ENCODE assay signal across 25 cellular contexts in the genomic region with DNA sequence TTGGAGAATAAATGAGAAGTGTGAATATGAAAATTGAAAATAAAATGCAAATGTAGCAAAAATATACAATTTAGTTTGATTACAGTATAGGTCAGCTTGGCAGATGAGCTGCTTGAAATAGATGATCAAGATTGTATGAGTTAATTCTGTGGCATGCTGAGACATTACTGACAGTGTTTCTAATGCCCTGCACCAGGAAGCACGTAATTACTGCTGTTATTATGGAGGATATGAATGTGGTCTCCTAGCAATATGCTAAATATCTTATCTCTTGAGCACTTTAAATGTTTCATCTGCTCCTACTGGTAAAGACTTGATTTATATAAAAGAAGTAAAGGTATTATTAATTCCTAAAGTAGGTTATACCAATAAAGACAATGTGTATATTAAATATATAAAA.
DNase-seq lines count a peak whose midpoint lies in the region.
"Had no signal": no experiment of that assay in that cellular context is flagged by ENCODE, and none has a peak within 500 bp of the region (broad histone marks: within the 10 kb centered on the region; RNA-seq: fewer than 3 reads in every experiment).

No MANE protein-coding gene starts in this region.

- H3K9ac ChIP-seq in mesenchymal stem cell (ENCODE audit: low read length): no peak overlapping the region

- H3K79me1 ChIP-seq in mesenchymal stem cell (replicated peaks; ENCODE audit: low read length, poor library complexity, severe bottlenecking): no peaks in the 10 kb centered on the region

- H3K4me1 ChIP-seq in mesenchymal stem cell (ENCODE audit: control insufficient read depth, insufficient read depth, low read depth, low read length): no peaks in the 10 kb centered on the region
- H3K4me1 ChIP-seq: heart left ventricle, thyroid gland had no signal

- H3K4me2 ChIP-seq in mesenchymal stem cell (ENCODE audit: low read length, poor library complexity, severe bottlenecking): no peak overlapping the region

- DNase-seq in DMS 273 (lab: John Stamatoyannopoulos, UW; ENCODE audit: unreplicated experiment): peak; percentile 28
- no peak for DNase-seq in DMS 273 treated with DMSO at 0.1 percent for 48 hours (lab: John Stamatoyannopoulos, UW)
- peak; percentile 97 for DNase-seq in NCI-H146 treated with DMSO at 0.1 percent for 48 hours (lab: John Stamatoyannopoulos, UW; ENCODE audit: unreplicated experiment)
- DNase-seq in NOMO-1 treated with dmso at 0.1 percent for 144 hours (lab: John Stamatoyannopoulos, UW; ENCODE audit: unreplicated experiment): peak; percentile 18
- peak; percentile 10 for DNase-seq in mesenchymal stem cell
- DNase-seq in activated T-helper 1 cell treated with anti-CD3 and anti-CD28 coated beads, Interleukin-12 subunit alpha, Interleukin-12 subunit beta, Interleukin-2, Interleukin-4 antibody, amounts not matched to agents 30 ng/mL and 10 ng/mL and 1 ng/mL, durations not matched to agents 14 hours and 24 hours and 36 hours (ENCODE audit: low spot score): no peak
- DNase-seq in NK-92 treated with Interleukin-12 subunit alpha and Interleukin-12 subunit beta, amount 100 ng/mL, for 24 hours (lab: John Stamatoyannopoulos, UW): no peak
- DNase-seq in GM19238 (ENCODE audit: insufficient read length, low spot score): no peak
- DNase-seq: activated CD4-positive, CD25-positive, alpha-beta regulatory T cell treated with anti-CD3 and anti-CD28 coated beads, Interleukin-2, amount 50 U/mL, for 72 hours; activated CD8-positive, alpha-beta T cell treated with anti-CD3 and anti-CD28 coated beads, Interleukin-2, amount 10 ng/mL, durations not matched to agents 7 days and 5 days; activated gamma-delta T cell treated with Interleukin-2 at 50 U/mL for 16 hours; AML-193; CD8-positive, alpha-beta T cell; cortex of kidney; EL; heart left ventricle; MG63; naive thymus-derived CD4-positive, alpha-beta T cell; NCI-H187 treated with DMSO at 0.1 percent for 48 hours; NCI-H446; stimulated activated CD4-positive, alpha-beta T cell treated with anti-CD3 and anti-CD28 coated beads, Interleukin-12 subunit alpha, Interleukin-12 subunit beta, amount 100 ng/mL, for 4 hours; thyroid gland had no signal

- H3K27me3 ChIP-seq in mesenchymal stem cell (ENCODE audit: control insufficient read depth in 1 of 2, insufficient read depth in 1 of 2, low read length in 2 of 2): no peaks in the 10 kb centered on the region
- H3K27me3 ChIP-seq: heart left ventricle, MG63, thyroid gland had no signal

- H3K18ac ChIP-seq in mesenchymal stem cell (ENCODE audit: low read depth in 1 of 2, low read length in 2 of 2): no peak overlapping the region

- H3K36me3 ChIP-seq in mesenchymal stem cell (ENCODE audit: control insufficient read depth in 1 of 2, insufficient read depth in 2 of 2, low read depth in 1 of 2, low read length in 2 of 2): no peaks in the 10 kb centered on the region
- H3K36me3 ChIP-seq: heart left ventricle, MG63, thyroid gland had no signal

- no peak overlapping the region for H2BK5ac ChIP-seq in mesenchymal stem cell (ENCODE audit: low read depth, low read length, poor library complexity, severe bottlenecking)

- intact Hi-C loops in activated T-helper 1 cell treated with anti-CD3 and anti-CD28 coated beads, Interleukin-12 subunit alpha, Interleukin-12 subunit beta, Interleukin-2, Interleukin-4 antibody, amounts not matched to agents 30 ng/mL and 10 ng/mL and 1 ng/mL, durations not matched to agents 14 hours and 24 hours and 36 hours (cut with micrococcal nuclease): no loop called here

- H3K4me1 Mint-ChIP-seq in activated T-helper 1 cell treated with anti-CD3 and anti-CD28 coated beads, Interleukin-12 subunit alpha, Interleukin-12 subunit beta, Interleukin-2, Interleukin-4 antibody, amounts not matched to agents 30 ng/mL and 10 ng/mL and 1 ng/mL, durations not matched to agents 14 hours and 24 hours and 36 hours (ENCODE audit: low read depth): no peaks in the 10 kb centered on the region
- H3K4me1 Mint-ChIP-seq: IgD-negative memory B cell; naive thymus-derived CD4-positive, alpha-beta T cell had no signal

- H3K9me3 Mint-ChIP-seq in activated T-helper 1 cell treated with anti-CD3 and anti-CD28 coated beads, Interleukin-12 subunit alpha, Interleukin-12 subunit beta, Interleukin-2, Interleukin-4 antibody, amounts not matched to agents 30 ng/mL and 10 ng/mL and 1 ng/mL, durations not matched to agents 14 hours and 24 hours and 36 hours: peaks cover 3% of the 10 kb centered on the region

- no peak overlapping the region for H4K91ac ChIP-seq in mesenchymal stem cell (ENCODE audit: low read length)

- no peaks in the 10 kb centered on the region for H3K27me3 Mint-ChIP-seq in activated T-helper 1 cell treated with anti-CD3 and anti-CD28 coated beads, Interleukin-12 subunit alpha, Interleukin-12 subunit beta, Interleukin-2, Interleukin-4 antibody, amounts not matched to agents 30 ng/mL and 10 ng/mL and 1 ng/mL, durations not matched to agents 14 hours and 24 hours and 36 hours (ENCODE audit: insufficient read depth)
- H3K27me3 Mint-ChIP-seq: IgD-negative memory B cell; naive thymus-derived CD4-positive, alpha-beta T cell; stimulated activated naive CD8-positive, alpha-beta T cell treated with anti-CD3 and anti-CD28 coated beads, Interleukin-15, Interleukin-2, amounts not matched to agents 100 ng/mL and 50 ng/mL, for 24 hours had no signal

- H3K27ac ChIP-seq in mesenchymal stem cell (ENCODE audit: low read length, poor library complexity, severe bottlenecking): no peak overlapping the region
- H3K27ac ChIP-seq: 22Rv1, heart left ventricle, thyroid gland had no signal

- H2BK120ac ChIP-seq in mesenchymal stem cell (ENCODE audit: low read depth, low read length): no peak overlapping the region

- no CpG with 5 or more reads among the region's 1 CpG for WGBS in mesenchymal stem cell

- H3K4me3 ChIP-seq in mesenchymal stem cell (ENCODE audit: insufficient read depth in 1 of 2, low read depth in 1 of 2, low read length in 2 of 2): no peak overlapping the region
- H3K4me3 ChIP-seq: heart left ventricle, MG63, thyroid gland had no signal

- H2AFZ ChIP-seq in mesenchymal stem cell (ENCODE audit: low read depth, low read length): no peak overlapping the region

- no peak overlapping the region for H4K8ac ChIP-seq in mesenchymal stem cell (ENCODE audit: low read length)

- H3K23ac ChIP-seq in mesenchymal stem cell (ENCODE audit: low read length in 2 of 2): no peak overlapping the region

- no peak overlapping the region for H2AK5ac ChIP-seq in mesenchymal stem cell (ENCODE audit: low read length, severe bottlenecking)

- no peaks in the 10 kb centered on the region for H3K36me3 Mint-ChIP-seq in activated T-helper 1 cell treated with anti-CD3 and anti-CD28 coated beads, Interleukin-12 subunit alpha, Interleukin-12 subunit beta, Interleukin-2, Interleukin-4 antibody, amounts not matched to agents 30 ng/mL and 10 ng/mL and 1 ng/mL, durations not matched to agents 14 hours and 24 hours and 36 hours (ENCODE audit: low read depth)
- H3K36me3 Mint-ChIP-seq: CD8-positive, alpha-beta T cell; IgD-negative memory B cell; naive thymus-derived CD4-positive, alpha-beta T cell had no signal

- H3K14ac ChIP-seq in mesenchymal stem cell (ENCODE audit: low read length in 2 of 2): no peak overlapping the region

- no peaks in the 10 kb centered on the region for H3K9me3 ChIP-seq in mesenchymal stem cell (ENCODE audit: control insufficient read depth, low read length)
- H3K9me3 ChIP-seq: MG63, thyroid gland had no signal

- no peak overlapping the region for H3K27ac Mint-ChIP-seq in activated T-helper 1 cell treated with anti-CD3 and anti-CD28 coated beads, Interleukin-12 subunit alpha, Interleukin-12 subunit beta, Interleukin-2, Interleukin-4 antibody, amounts not matched to agents 30 ng/mL and 10 ng/mL and 1 ng/mL, durations not matched to agents 14 hours and 24 hours and 36 hours
- H3K27ac Mint-ChIP-seq: activated CD8-positive, alpha-beta T cell treated with anti-CD3 and anti-CD28 coated beads, Interleukin-2, amount 10 ng/mL, durations not matched to agents 7 days and 5 days; CD8-positive, alpha-beta T cell; IgD-negative memory B cell; naive thymus-derived CD4-positive, alpha-beta T cell; stimulated activated naive CD8-positive, alpha-beta T cell treated with anti-CD3 and anti-CD28 coated beads, Interleukin-15, Interleukin-2, amounts not matched to agents 100 ng/mL and 50 ng/mL, for 24 hours had no signal

- H2BK15ac ChIP-seq in mesenchymal stem cell (ENCODE audit: low read depth, poor library complexity, severe bottlenecking): no peak overlapping the region

- no peak overlapping the region for H2BK12ac ChIP-seq in mesenchymal stem cell (ENCODE audit: low read length in 2 of 2)

- no peak overlapping the region for H3K4ac ChIP-seq in mesenchymal stem cell (ENCODE audit: low read depth in 1 of 2, low read length in 2 of 2)

- H3K4me3 Mint-ChIP-seq in activated T-helper 1 cell treated with anti-CD3 and anti-CD28 coated beads, Interleukin-12 subunit alpha, Interleukin-12 subunit beta, Interleukin-2, Interleukin-4 antibody, amounts not matched to agents 30 ng/mL and 10 ng/mL and 1 ng/mL, durations not matched to agents 14 hours and 24 hours and 36 hours: no peak overlapping the region
- H3K4me3 Mint-ChIP-seq: activated CD8-positive, alpha-beta T cell treated with anti-CD3 and anti-CD28 coated beads, Interleukin-2, amount 10 ng/mL, durations not matched to agents 7 days and 5 days; CD8-positive, alpha-beta T cell; IgD-negative memory B cell; naive thymus-derived CD4-positive, alpha-beta T cell; stimulated activated naive CD8-positive, alpha-beta T cell treated with anti-CD3 and anti-CD28 coated beads, Interleukin-15, Interleukin-2, amounts not matched to agents 100 ng/mL and 50 ng/mL, for 24 hours had no signal

Comparison
In these comparisons a context has a peak if more than half of its experiments do, and no peak if none do; other contexts are left out.
1. DNase-seq: peak in DMS 273 (single experiment), NCI-H146 treated with DMSO at 0.1 percent for 48 hours (single experiment), NOMO-1 treated with dmso at 0.1 percent for 144 hours (single experiment) and mesenchymal stem cell (single experiment); none in DMS 273 treated with DMSO at 0.1 percent for 48 hours (single experiment), activated T-helper 1 cell treated with anti-CD3 and anti-CD28 coated beads, Interleukin-12 subunit alpha, Interleukin-12 subunit beta, Interleukin-2, Interleukin-4 antibody, amounts not matched to agents 30 ng/mL and 10 ng/mL and 1 ng/mL, durations not matched to agents 14 hours and 24 hours and 36 hours (single experiment), NK-92 treated with Interleukin-12 subunit alpha and Interleukin-12 subunit beta, amount 100 ng/mL, for 24 hours (single experiment) and GM19238 (single experiment).